Comparison of ENCODE assay signal across 26 cellular contexts in the genomic region with DNA sequence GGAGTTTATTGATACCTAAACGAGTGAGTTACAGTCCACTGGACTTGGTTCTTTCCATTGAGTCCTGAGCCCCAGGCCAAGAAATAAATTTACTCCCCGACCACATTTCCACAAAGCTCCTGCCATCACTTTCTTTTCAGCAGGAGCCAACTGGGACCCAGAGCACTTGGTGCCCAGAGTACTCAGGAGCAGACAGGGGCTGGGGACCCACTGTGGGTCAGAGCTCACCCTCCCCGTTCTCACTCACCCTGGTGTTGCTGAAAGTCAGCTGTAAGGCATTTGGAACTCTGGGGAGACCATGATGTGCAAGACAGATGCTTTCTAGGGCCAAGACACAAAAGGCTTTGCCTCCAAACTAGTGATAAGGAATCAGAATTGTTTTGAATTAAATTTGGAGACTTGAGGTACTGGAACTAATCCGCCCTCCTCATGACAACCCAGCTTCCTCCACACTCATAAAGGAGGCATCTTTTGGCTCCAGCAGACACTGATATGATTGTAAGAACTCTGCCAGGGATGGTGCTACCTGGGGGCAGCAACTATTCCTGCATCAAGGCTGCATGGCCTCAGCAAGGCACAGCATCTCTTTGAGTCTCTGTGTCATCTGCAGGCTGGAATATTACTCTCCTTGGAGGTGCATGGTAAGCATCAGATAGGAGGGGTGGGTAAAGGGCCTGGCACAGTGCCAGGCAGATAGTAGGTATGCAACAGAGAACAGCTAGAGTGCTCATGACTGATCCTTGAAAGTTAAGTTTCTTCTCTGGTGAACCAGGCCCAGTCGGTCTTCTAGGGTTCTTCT. TPM values are rescaled to one million over a fixed set of nuclear protein-coding genes. Genes with fewer than 3 reads are reported as not detected.
DNase-seq lines count a peak whose midpoint lies in the region; ATAC-seq and TF ChIP-seq lines count a peak whose summit lies in the region.
"Had no signal": no experiment of that assay in that cellular context is flagged by ENCODE, and none has a peak within 500 bp of the region (broad histone marks: within the 10 kb centered on the region; RNA-seq: fewer than 3 reads in every experiment).

No MANE protein-coding gene starts in this region.

- H3K27ac ChIP-seq in HL-60 (replicated peaks) = peak overlapping the region; percentile 96
- peak overlapping the region; percentile 35 for H3K27ac ChIP-seq in osteoblast (ENCODE audit: low read depth, low read length)
- H3K27ac ChIP-seq: lower lobe of right lung, Peyer's patch, upper lobe of left lung had no signal

- peak overlapping the region; percentile 58 for H3K4me3 Mint-ChIP-seq in activated T-cell treated with anti-CD3 and anti-CD28 coated beads, Interleukin-2, amount 50 U/mL, for 24 hours
- no peak overlapping the region for H3K4me3 Mint-ChIP-seq in activated T-helper 2 cell treated with anti-CD3 and anti-CD28 coated beads, Interferon-gamma antibody, Interleukin-2, Interleukin-4, amounts not matched to agents 10 μg/mL and 5 μg/mL and 100 μg/mL, durations not matched to agents 14 hours and 24 hours and 36 hours (ENCODE audit: low read depth)
- H3K4me3 Mint-ChIP-seq in WTC11 = no peak overlapping the region
- H3K4me3 Mint-ChIP-seq: endodermal cell, nephron had no signal

- TF ChIP-seq CTCF in HL-60 (IDR thresholded peaks at IDR 0.05; ENCODE audit: insufficient read depth, low read length) (no peak), osteoblast (IDR thresholded peaks at IDR 0.05; ENCODE audit: extremely low read depth, low read depth, low read length) (no peak), WTC11 (IDR thresholded peaks at IDR 0.05) (no peak)

- H3K27me3 ChIP-seq in HL-60 (ENCODE audit: insufficient read depth, poor library complexity, severe bottlenecking) (no peaks in the 10 kb centered on the region), osteoblast (ENCODE audit: insufficient read depth, low read length) (no peaks in the 10 kb centered on the region)
- H3K27me3 ChIP-seq: ovary, Peyer's patch, upper lobe of left lung had no signal

- no peaks in the 10 kb centered on the region for H3K9me3 ChIP-seq in osteoblast (ENCODE audit: low read depth, low read length)
- H3K9me3 ChIP-seq: lower lobe of right lung, ovary, Peyer's patch, upper lobe of left lung had no signal

- H2AFZ ChIP-seq in osteoblast (ENCODE audit: low read length) = no peak overlapping the region

- H3K4me3 ChIP-seq in HL-60 (replicated peaks; ENCODE audit: insufficient read depth, low read length) = no peak overlapping the region
- no peak overlapping the region for H3K4me3 ChIP-seq in osteoblast (ENCODE audit: insufficient read depth, low read length)
- H3K4me3 ChIP-seq: lower lobe of right lung, ovary, Peyer's patch, skin epidermis, upper lobe of left lung had no signal

- peaks cover 14% of the 10 kb centered on the region for H3K36me3 ChIP-seq in osteoblast (ENCODE audit: insufficient read depth, low read length)
- H3K36me3 ChIP-seq: ovary had no signal

- POLR2A ChIA-PET in WTC11 (lab: Charles Lee) = no interaction called here

- peaks cover 34% of the 10 kb centered on the region for H3K36me3 Mint-ChIP-seq in activated T-cell treated with anti-CD3 and anti-CD28 coated beads, Interleukin-2, amount 50 U/mL, for 24 hours (ENCODE audit: low read depth)
- peaks cover 30% of the 10 kb centered on the region for H3K36me3 Mint-ChIP-seq in activated T-helper 2 cell treated with anti-CD3 and anti-CD28 coated beads, Interferon-gamma antibody, Interleukin-2, Interleukin-4, amounts not matched to agents 10 μg/mL and 5 μg/mL and 100 μg/mL, durations not matched to agents 14 hours and 24 hours and 36 hours (ENCODE audit: low read depth)
- H3K36me3 Mint-ChIP-seq in WTC11 = peaks cover 13% of the 10 kb centered on the region; the same call in 1 of the 2 replicates

- intact Hi-C loops in activated T-helper 2 cell treated with anti-CD3 and anti-CD28 coated beads, Interferon-gamma antibody, Interleukin-2, Interleukin-4, amounts not matched to agents 10 μg/mL and 5 μg/mL and 100 μg/mL, durations not matched to agents 14 hours and 24 hours and 36 hours (cut with micrococcal nuclease) = no loop called here

- H3K4me2 ChIP-seq in osteoblast (ENCODE audit: insufficient read depth, low read length) = peak overlapping the region; percentile 2

- peaks cover 23% of the 10 kb centered on the region for H3K4me1 ChIP-seq in osteoblast (ENCODE audit: insufficient read depth, low read length)

- peak overlapping the region; percentile 91 for H3K27ac Mint-ChIP-seq in activated T-cell treated with anti-CD3 and anti-CD28 coated beads, Interleukin-2, amount 50 U/mL, for 24 hours
- H3K27ac Mint-ChIP-seq in activated T-helper 2 cell treated with anti-CD3 and anti-CD28 coated beads, Interferon-gamma antibody, Interleukin-2, Interleukin-4, amounts not matched to agents 10 μg/mL and 5 μg/mL and 100 μg/mL, durations not matched to agents 14 hours and 24 hours and 36 hours = peak overlapping the region; percentile 98
- H3K27ac Mint-ChIP-seq in WTC11 = no peak overlapping the region
- H3K27ac Mint-ChIP-seq: endodermal cell had no signal

- no peak for DNase-seq in activated T-cell treated with anti-CD3 and anti-CD28 coated beads, Interleukin-2, amount 50 U/mL, for 24 hours
- DNase-seq in activated T-cell treated with anti-CD3 and anti-CD28 coated beads, Interleukin-2, amount 50 U/mL, for 1 hour = no peak
- no peak for DNase-seq in HL-60 (ENCODE audit: low read depth in 1 of 2, low spot score in 1 of 2)
- no peak for DNase-seq in activated T-helper 2 cell treated with anti-CD3 and anti-CD28 coated beads, Interferon-gamma antibody, Interleukin-2, Interleukin-4, amounts not matched to agents 10 μg/mL and 5 μg/mL and 100 μg/mL, durations not matched to agents 14 hours and 24 hours and 36 hours (ENCODE audit: low spot score)
- peak; percentile 58 for DNase-seq in osteoblast (ENCODE audit: insufficient read length, low spot score, missing footprints)
- DNase-seq in WTC11 (ENCODE audit: low spot score) = no peak
- DNase-seq in SW480 (ENCODE audit: low spot score) = no peak
- DNase-seq: activated gamma-delta T cell; C1 segment of cervical spinal cord; cortex of kidney; DND-41; endodermal cell; HCEC 1CT; lower lobe of right lung; NCI-H1417; NCI-H2029 treated with DMSO at 0.1 percent for 48 hours; NCI-H2227 treated with DMSO at 0.1 percent for 48 hours; NCI-H69; ovary; Peyer's patch; SHP77 treated with DMSO at 0.1 percent for 48 hours; stimulated activated CD4-positive, alpha-beta T cell treated with anti-CD3 and anti-CD28 coated beads, Interleukin-1b, Interleukin-23, amount 100 ng/mL, for 48 hours; upper lobe of left lung had no signal

- peaks cover 62% of the 10 kb centered on the region for H3K4me1 Mint-ChIP-seq in activated T-cell treated with anti-CD3 and anti-CD28 coated beads, Interleukin-2, amount 50 U/mL, for 24 hours (ENCODE audit: low read depth)
- H3K4me1 Mint-ChIP-seq in activated T-helper 2 cell treated with anti-CD3 and anti-CD28 coated beads, Interferon-gamma antibody, Interleukin-2, Interleukin-4, amounts not matched to agents 10 μg/mL and 5 μg/mL and 100 μg/mL, durations not matched to agents 14 hours and 24 hours and 36 hours (ENCODE audit: low read depth) = peaks cover 51% of the 10 kb centered on the region
- H3K4me1 Mint-ChIP-seq in WTC11 = no peaks in the 10 kb centered on the region

- CTCF ChIA-PET in WTC11 (lab: Charles Lee) = no interaction called here

- H3K9me3 Mint-ChIP-seq in activated T-cell treated with anti-CD3 and anti-CD28 coated beads, Interleukin-2, amount 50 U/mL, for 24 hours = peaks cover 2% of the 10 kb centered on the region
- no peaks in the 10 kb centered on the region for H3K9me3 Mint-ChIP-seq in activated T-helper 2 cell treated with anti-CD3 and anti-CD28 coated beads, Interferon-gamma antibody, Interleukin-2, Interleukin-4, amounts not matched to agents 10 μg/mL and 5 μg/mL and 100 μg/mL, durations not matched to agents 14 hours and 24 hours and 36 hours
- H3K9me3 Mint-ChIP-seq in WTC11 = no peaks in the 10 kb centered on the region
- H3K9me3 Mint-ChIP-seq: endodermal cell, nephron had no signal

- H4K20me1 ChIP-seq in osteoblast (ENCODE audit: insufficient read depth, low read length) = no peaks in the 10 kb centered on the region

- ATAC-seq in WTC11 (no peak), esophagus mucosa (no peak)

- H3K27me3 Mint-ChIP-seq in activated T-cell treated with anti-CD3 and anti-CD28 coated beads, Interleukin-2, amount 50 U/mL, for 24 hours = no peaks in the 10 kb centered on the region
- H3K27me3 Mint-ChIP-seq in activated T-helper 2 cell treated with anti-CD3 and anti-CD28 coated beads, Interferon-gamma antibody, Interleukin-2, Interleukin-4, amounts not matched to agents 10 μg/mL and 5 μg/mL and 100 μg/mL, durations not matched to agents 14 hours and 24 hours and 36 hours (ENCODE audit: low read depth) = no peaks in the 10 kb centered on the region
- peaks cover 47% of the 10 kb centered on the region for H3K27me3 Mint-ChIP-seq in WTC11 (ENCODE audit: low read depth)

- no peaks in the 10 kb centered on the region for H3K79me2 ChIP-seq in osteoblast (ENCODE audit: insufficient read depth, low read length)

RNA-seq across cellular contexts. Expression of a gene that starts 7.3 kb away (rescaled TPM):
- total RNA-seq in activated T-helper 2 cell treated with anti-CD3 and anti-CD28 coated beads, Interferon-gamma antibody, Interleukin-2, Interleukin-4, amounts not matched to agents 10 μg/mL and 5 μg/mL and 100 μg/mL, durations not matched to agents 14 hours and 24 hours and 36 hours = 113 and 116 TPM in 2 replicates
- total RNA-seq in osteoblast = 22.1 and 25.9 TPM in 2 replicates
- 3.1 to 6.6 TPM (median 5.9 TPM) in 3 replicates for total RNA-seq in WTC11 (2021)
- 2.6 TPM for total RNA-seq in esophagus mucosa

RNA-seq across cellular contexts. Expression of a gene that starts 15.2 kb away (rescaled TPM):
- total RNA-seq in activated T-helper 2 cell treated with anti-CD3 and anti-CD28 coated beads, Interferon-gamma antibody, Interleukin-2, Interleukin-4, amounts not matched to agents 10 μg/mL and 5 μg/mL and 100 μg/mL, durations not matched to agents 14 hours and 24 hours and 36 hours = 86.6 and 89.2 TPM in 2 replicates
- 88.4 and 102 TPM in 2 replicates for total RNA-seq in osteoblast
- total RNA-seq in WTC11 (2021) = 49.0 to 57.9 TPM (median 55.9 TPM) in 3 replicates
- total RNA-seq in esophagus mucosa = 32.3 TPM

RNA-seq across cellular contexts. Expression of a gene that starts 15.8 kb away (rescaled TPM):
- total RNA-seq in activated T-helper 2 cell treated with anti-CD3 and anti-CD28 coated beads, Interferon-gamma antibody, Interleukin-2, Interleukin-4, amounts not matched to agents 10 μg/mL and 5 μg/mL and 100 μg/mL, durations not matched to agents 14 hours and 24 hours and 36 hours = 253 and 268 TPM in 2 replicates
- total RNA-seq in osteoblast (203 and 222 TPM in 2 replicates), WTC11 (2021) (127 to 143 TPM (median 133 TPM) in 3 replicates), esophagus mucosa (154 TPM)

RNA-seq across cellular contexts. Expression of a gene that starts 27.3 kb away (rescaled TPM):
- 33.0 and 38.4 TPM in 2 replicates for total RNA-seq in activated T-helper 2 cell treated with anti-CD3 and anti-CD28 coated beads, Interferon-gamma antibody, Interleukin-2, Interleukin-4, amounts not matched to agents 10 μg/mL and 5 μg/mL and 100 μg/mL, durations not matched to agents 14 hours and 24 hours and 36 hours
- total RNA-seq in osteoblast (24.8 and 25.7 TPM in 2 replicates), WTC11 (2021) (23.6 to 27.3 TPM (median 26.7 TPM) in 3 replicates), esophagus mucosa (9.6 TPM)

RNA-seq across cellular contexts. Expression of a gene that starts 33.0 kb away (rescaled TPM):
- total RNA-seq in activated T-helper 2 cell treated with anti-CD3 and anti-CD28 coated beads, Interferon-gamma antibody, Interleukin-2, Interleukin-4, amounts not matched to agents 10 μg/mL and 5 μg/mL and 100 μg/mL, durations not matched to agents 14 hours and 24 hours and 36 hours = 51.0 and 56.5 TPM in 2 replicates
- total RNA-seq in osteoblast (31.1 and 33.9 TPM in 2 replicates), WTC11 (2021) (11.1 to 14.7 TPM (median 12.3 TPM) in 3 replicates), esophagus mucosa (12.3 TPM)
